ENCODE assay signal across 24 cellular contexts in the genomic region with DNA sequence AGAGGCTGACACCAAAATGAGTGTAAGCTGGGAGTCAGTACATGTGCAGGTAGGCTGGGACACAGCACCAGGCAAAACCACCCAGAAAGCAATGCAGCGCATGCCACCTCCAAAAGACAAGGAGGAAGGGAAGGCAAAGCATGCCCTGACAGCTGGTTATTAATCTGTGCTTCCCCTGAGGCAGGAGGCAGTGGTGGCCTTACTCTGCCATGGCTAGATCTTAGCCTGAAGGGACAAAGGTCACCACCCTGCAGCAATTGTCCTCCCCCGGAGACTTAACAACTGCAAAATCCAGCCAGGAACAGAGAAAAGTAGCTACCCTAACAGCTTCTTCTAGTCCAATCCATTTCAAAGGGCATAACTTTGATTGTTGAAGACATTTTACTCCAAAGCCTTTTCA.
"Had no signal": no experiment of that assay in that cellular context is flagged by ENCODE, and none has a peak within 500 bp of the region (broad histone marks: within the 10 kb centered on the region; RNA-seq: fewer than 3 reads in every experiment).

No MANE protein-coding gene starts in this region.

- H3K4me3 ChIP-seq: lower lobe of right lung, pancreas, smooth muscle cell, thoracic aorta, vagina had no signal

- DNase-seq: activated CD4-positive, CD25-positive, alpha-beta regulatory T cell treated with anti-CD3 and anti-CD28 coated beads, Interleukin-2, amount 50 U/mL, for 72 hours; activated gamma-delta T cell treated with Interleukin-2 at 50 U/mL for 16 hours; activated T-cell treated with anti-CD3 and anti-CD28 coated beads, Interleukin-2, amount 50 U/mL, for 1 hour; aorta; brain microvascular endothelial cell; caudate nucleus; effector memory CD4-positive, alpha-beta T cell; hypothalamus; lower lobe of right lung; natural killer cell; pancreas; stimulated activated CD4-positive, alpha-beta T cell treated with anti-CD3 and anti-CD28 coated beads, Interleukin-15, amount 100 ng/mL, for 24 hours; stimulated activated naive B cell treated with anti-CD40 and anti-IgM and Interleukin-4, amounts not matched to agents 10 μg/mL and 1 μg/mL and 100 μg/mL, for 72 hours; T-cell; WERI-Rb-1 had no signal

- H3K27ac ChIP-seq: brain microvascular endothelial cell, lower lobe of right lung, pancreas, thoracic aorta, vagina, WERI-Rb-1 had no signal

- H3K4me1 ChIP-seq: lower lobe of right lung had no signal

- H3K27me3 ChIP-seq: brain microvascular endothelial cell, pancreas, vagina had no signal

- H3K9me3 ChIP-seq: lower lobe of right lung, pancreas, thoracic aorta, vagina had no signal

- ATAC-seq: activated naive CD4-positive, alpha-beta T cell treated with anti-CD3 and anti-CD28 coated beads, Interleukin-2, amount 50 U/mL, for 72 hours; esophagus mucosa; lower lobe of right lung; natural killer cell; sciatic nerve; stimulated activated naive B cell treated with anti-CD40 and anti-IgM and Interleukin-4, amounts not matched to agents 10 μg/mL and 1 μg/mL and 100 μg/mL, for 72 hours; T-cell had no signal

- H3K36me3 ChIP-seq: pancreas, WERI-Rb-1 had no signal

- FAIRE-seq: endothelial cell of umbilical vein, frontal cortex, pancreas, TTC549 had no signal
